ENCODE assay signal across 1 cellular context in the genomic region with DNA sequence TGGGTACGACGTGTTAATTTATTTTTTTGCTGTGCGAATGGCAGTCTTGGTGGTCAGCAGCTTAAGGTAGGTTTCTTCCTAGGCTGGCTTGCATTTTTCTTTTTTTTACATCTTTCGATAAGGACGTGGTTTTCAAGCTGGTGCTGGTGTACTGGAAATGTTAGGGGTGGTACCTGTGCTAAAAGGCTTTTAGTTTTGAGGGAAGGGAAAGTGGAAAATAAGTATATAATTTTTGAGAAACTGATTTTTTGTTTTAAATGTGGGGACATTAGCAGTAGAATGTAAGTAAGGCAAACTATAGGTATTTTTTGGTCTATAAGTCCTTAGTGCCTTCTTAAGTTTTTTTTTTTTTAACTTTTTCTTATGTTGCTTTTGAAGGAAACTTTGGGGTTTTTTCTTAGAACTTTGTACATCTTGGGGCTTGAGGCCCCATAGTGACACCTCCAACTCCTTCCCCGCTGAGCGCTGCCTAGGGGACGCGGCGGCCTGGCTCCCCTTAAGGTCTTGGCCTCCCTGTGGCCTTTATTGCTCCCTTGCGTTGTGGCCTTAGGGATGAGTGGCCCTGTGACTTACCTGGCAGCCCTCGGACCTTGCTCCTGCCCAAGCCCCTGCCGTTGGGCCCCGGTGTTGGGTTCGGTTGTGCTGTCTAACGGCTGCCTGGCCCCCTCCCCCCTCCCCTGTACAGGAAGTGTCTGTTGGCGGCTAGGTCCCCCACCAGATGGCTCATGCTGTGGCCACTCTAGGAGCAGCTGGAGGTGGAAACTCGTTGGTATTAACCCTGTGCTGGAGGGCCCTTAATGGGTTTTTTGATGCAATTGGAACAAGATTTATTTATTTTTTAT.
TF ChIP-seq lines count a peak whose summit lies in the region.

No MANE protein-coding gene starts in this region.

TF ChIP-seq in K562, 482 proteins besides CTCF, POLR2A, EP300 and RAD21 (continued from another document and continues in another):
- no peak for TF ChIP-seq RERE (CRISPR knock-in tag; IDR thresholded peaks at IDR 0.05; ENCODE audit: borderline replicate concordance)
- TF ChIP-seq, protein P1, sequence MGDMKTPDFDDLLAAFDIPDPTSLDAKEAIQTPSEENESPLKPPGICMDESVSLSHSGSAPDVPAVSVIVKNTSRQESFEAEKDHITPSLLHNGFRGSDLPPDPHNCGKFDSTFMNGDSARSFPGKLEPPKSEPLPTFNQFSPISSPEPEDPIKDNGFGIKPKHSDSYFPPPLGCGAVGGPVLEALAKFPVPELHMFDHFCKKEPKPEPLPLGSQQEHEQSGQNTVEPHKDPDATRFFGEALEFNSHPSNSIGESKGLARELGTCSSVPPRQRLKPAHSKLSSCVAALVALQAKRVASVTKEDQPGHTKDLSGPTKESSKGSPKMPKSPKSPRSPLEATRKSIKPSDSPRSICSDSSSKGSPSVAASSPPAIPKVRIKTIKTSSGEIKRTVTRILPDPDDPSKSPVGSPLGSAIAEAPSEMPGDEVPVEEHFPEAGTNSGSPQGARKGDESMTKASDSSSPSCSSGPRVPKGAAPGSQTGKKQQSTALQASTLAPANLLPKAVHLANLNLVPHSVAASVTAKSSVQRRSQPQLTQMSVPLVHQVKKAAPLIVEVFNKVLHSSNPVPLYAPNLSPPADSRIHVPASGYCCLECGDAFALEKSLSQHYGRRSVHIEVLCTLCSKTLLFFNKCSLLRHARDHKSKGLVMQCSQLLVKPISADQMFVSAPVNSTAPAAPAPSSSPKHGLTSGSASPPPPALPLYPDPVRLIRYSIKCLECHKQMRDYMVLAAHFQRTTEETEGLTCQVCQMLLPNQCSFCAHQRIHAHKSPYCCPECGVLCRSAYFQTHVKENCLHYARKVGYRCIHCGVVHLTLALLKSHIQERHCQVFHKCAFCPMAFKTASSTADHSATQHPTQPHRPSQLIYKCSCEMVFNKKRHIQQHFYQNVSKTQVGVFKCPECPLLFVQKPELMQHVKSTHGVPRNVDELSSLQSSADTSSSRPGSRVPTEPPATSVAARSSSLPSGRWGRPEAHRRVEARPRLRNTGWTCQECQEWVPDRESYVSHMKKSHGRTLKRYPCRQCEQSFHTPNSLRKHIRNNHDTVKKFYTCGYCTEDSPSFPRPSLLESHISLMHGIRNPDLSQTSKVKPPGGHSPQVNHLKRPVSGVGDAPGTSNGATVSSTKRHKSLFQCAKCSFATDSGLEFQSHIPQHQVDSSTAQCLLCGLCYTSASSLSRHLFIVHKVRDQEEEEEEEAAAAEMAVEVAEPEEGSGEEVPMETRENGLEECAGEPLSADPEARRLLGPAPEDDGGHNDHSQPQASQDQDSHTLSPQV (IDR thresholded peaks at IDR 0.05) = 0 out of 2 replicates have a peak, but pooled peaks have one; percentile 19
- TF ChIP-seq CREM (IDR thresholded peaks at IDR 0.05; ENCODE audit: low read depth) = peak; percentile 74
- no peak for TF ChIP-seq GMEB1 (CRISPR knock-in tag; IDR thresholded peaks at IDR 0.05)
- peak; percentile 72 for TF ChIP-seq L3MBTL2 (IDR thresholded peaks at IDR 0.05)
- peak; percentile 84 for TF ChIP-seq ELF2 (CRISPR knock-in tag; IDR thresholded peaks at IDR 0.05)
- no peak for TF ChIP-seq MAFG (tag; conservative IDR thresholded peaks at IDR 0.05)
- TF ChIP-seq PTTG1 (tag; IDR thresholded peaks at IDR 0.05; ENCODE audit: low read depth) = no peak
- TF ChIP-seq EZH2 (IDR thresholded peaks at IDR 0.05; ENCODE audit: borderline replicate concordance, low read depth, low read length) = no peak
- peak; percentile 77 for TF ChIP-seq XRCC5 (IDR thresholded peaks at IDR 0.05; ENCODE audit: low read depth, low read length)
- TF ChIP-seq, protein P2, sequence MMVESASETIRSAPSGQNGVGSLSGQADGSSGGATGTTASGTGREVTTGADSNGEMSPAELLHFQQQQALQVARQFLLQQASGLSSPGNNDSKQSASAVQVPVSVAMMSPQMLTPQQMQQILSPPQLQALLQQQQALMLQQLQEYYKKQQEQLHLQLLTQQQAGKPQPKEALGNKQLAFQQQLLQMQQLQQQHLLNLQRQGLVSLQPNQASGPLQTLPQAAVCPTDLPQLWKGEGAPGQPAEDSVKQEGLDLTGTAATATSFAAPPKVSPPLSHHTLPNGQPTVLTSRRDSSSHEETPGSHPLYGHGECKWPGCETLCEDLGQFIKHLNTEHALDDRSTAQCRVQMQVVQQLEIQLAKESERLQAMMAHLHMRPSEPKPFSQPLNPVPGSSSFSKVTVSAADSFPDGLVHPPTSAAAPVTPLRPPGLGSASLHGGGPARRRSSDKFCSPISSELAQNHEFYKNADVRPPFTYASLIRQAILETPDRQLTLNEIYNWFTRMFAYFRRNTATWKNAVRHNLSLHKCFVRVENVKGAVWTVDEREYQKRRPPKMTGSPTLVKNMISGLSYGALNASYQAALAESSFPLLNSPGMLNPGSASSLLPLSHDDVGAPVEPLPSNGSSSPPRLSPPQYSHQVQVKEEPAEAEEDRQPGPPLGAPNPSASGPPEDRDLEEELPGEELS (CRISPR knock-in tag; IDR thresholded peaks at IDR 0.05; ENCODE audit: borderline replicate concordance) = no peak
- TF ChIP-seq MECOM (CRISPR knock-in tag; IDR thresholded peaks at IDR 0.05) = no peak
- no peak for TF ChIP-seq USF2 (CRISPR knock-in tag; IDR thresholded peaks at IDR 0.05)
- no peak for TF ChIP-seq PREB (CRISPR knock-in tag; IDR thresholded peaks at IDR 0.05)
- TF ChIP-seq ZNF780A (CRISPR knock-in tag; IDR thresholded peaks at IDR 0.05) = no peak
- TF ChIP-seq ZNF518B (CRISPR knock-in tag; IDR thresholded peaks at IDR 0.05) = no peak
- peak; percentile 61 for TF ChIP-seq CHD1 (IDR thresholded peaks at IDR 0.05; ENCODE audit: low read length)
- no peak for TF ChIP-seq ZNF263 (CRISPR knock-in tag; IDR thresholded peaks at IDR 0.05; ENCODE audit: borderline replicate concordance)
- TF ChIP-seq ZNF75A (CRISPR knock-in tag; IDR thresholded peaks at IDR 0.05) = 0 out of 2 replicates have a peak, but pooled peaks have one; percentile 25
- TF ChIP-seq IRF9 (tag; IDR thresholded peaks at IDR 0.05) = no peak
- TF ChIP-seq POLR2G (IDR thresholded peaks at IDR 0.05; ENCODE audit: low read depth, low read length) = peak; percentile 94
- TF ChIP-seq KDM5B (IDR thresholded peaks at IDR 0.05; ENCODE audit: insufficient replicate concordance, low read depth, low read length) = peak; percentile 81
